26 cellular contexts compared by ENCODE assay signal in the genomic region with DNA sequence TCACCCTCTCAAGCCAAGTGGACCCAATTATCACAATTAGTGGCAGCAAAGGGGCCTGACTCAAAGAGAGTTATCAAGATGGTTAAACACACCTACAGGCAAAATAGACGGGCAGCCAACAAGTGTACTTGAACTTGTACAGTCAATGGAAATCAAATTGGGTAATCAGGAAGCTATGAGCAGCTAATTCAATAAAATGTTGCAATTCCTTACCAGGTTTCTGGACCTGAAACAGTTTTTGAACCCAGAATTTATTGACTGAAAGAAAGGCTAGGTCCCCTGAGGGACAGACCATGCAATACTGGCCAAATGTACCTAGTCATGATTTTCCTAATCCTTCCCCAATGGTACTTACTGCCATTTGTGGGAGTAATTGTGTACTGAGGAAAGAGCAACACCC.
"Had no signal": no experiment of that assay in that cellular context is flagged by ENCODE, and none has a peak within 500 bp of the region (broad histone marks: within the 10 kb centered on the region; RNA-seq: fewer than 3 reads in every experiment).

No MANE protein-coding gene starts in this region.

- H3K36me3 Mint-ChIP-seq: activated CD8-positive, alpha-beta memory T cell treated with anti-CD3 and anti-CD28 coated beads, Interleukin-2, amount 10 ng/mL, durations not matched to agents 7 days and 5 days; activated naive CD4-positive, alpha-beta T cell treated with anti-CD3 and anti-CD28 coated beads, Interleukin-2, amount 50 U/mL, for 24 hours had no signal

- ATAC-seq: activated CD8-positive, alpha-beta memory T cell treated with anti-CD3 and anti-CD28 coated beads, Interleukin-2, amount 10 ng/mL, durations not matched to agents 7 days and 5 days; T-helper 17 cell had no signal

- H3K4me1 ChIP-seq: Peyer's patch had no signal

- H3K4me3 ChIP-seq: Peyer's patch had no signal

- DNase-seq: activated B cell treated with CpG ODN at 0.5 μM for 24 hours; activated CD4-positive, alpha-beta T cell treated with anti-CD3 and anti-CD28 coated beads for 1 hour; activated CD4-positive, alpha-beta T cell treated with anti-CD3 and anti-CD28 coated beads, Interleukin-2, amount 10 ng/mL, durations not matched to agents 24 days and 14 days; activated CD4-positive, alpha-beta T cell treated with anti-CD3 and anti-CD28 coated beads, Interleukin-2, amount 50 U/mL, for 48 hours; activated CD8-positive, alpha-beta memory T cell treated with anti-CD3 and anti-CD28 coated beads, Interleukin-2, amount 10 ng/mL, durations not matched to agents 7 days and 5 days; activated effector memory CD4-positive, alpha-beta T cell treated with Interleukin-2 at 50 U/mL for 16 hours; activated naive CD4-positive, alpha-beta T cell; activated T-cell treated with anti-CD3 and anti-CD28 coated beads, Interleukin-2, amount 50 U/mL, for 24 hours; aorta; central memory CD4-positive, alpha-beta T cell; Kasumi-1; KBM-7; NCI-H1092; NCI-H146; NCI-H187 treated with DMSO at 0.1 percent for 48 hours; NCI-H345; NCI-H510A; NCI-H526 treated with DMSO at 0.1 percent for 48 hours; NCI-H82; Peyer's patch; SHP77 treated with DMSO at 0.1 percent for 48 hours; T-helper 17 cell; T1000 had no signal

- H3K27me3 ChIP-seq: Peyer's patch had no signal

- H3K27ac ChIP-seq: Peyer's patch, RWPE1 had no signal

- H3K36me3 ChIP-seq: Peyer's patch had no signal

- H3K4me3 Mint-ChIP-seq: activated B cell treated with CpG ODN at 0.5 μM for 24 hours; activated CD4-positive, alpha-beta T cell treated with anti-CD3 and anti-CD28 coated beads, Interleukin-2, amount 10 ng/mL, durations not matched to agents 24 days and 14 days; activated CD8-positive, alpha-beta memory T cell treated with anti-CD3 and anti-CD28 coated beads, Interleukin-2, amount 10 ng/mL, durations not matched to agents 7 days and 5 days; activated naive CD4-positive, alpha-beta T cell treated with anti-CD3 and anti-CD28 coated beads, Interleukin-2, amount 50 U/mL, for 24 hours; activated T-cell treated with anti-CD3 and anti-CD28 coated beads, Interleukin-2, amount 50 U/mL, for 24 hours; activated T-helper 1 cell treated with anti-CD3 and anti-CD28 coated beads, Interleukin-12 subunit alpha, Interleukin-12 subunit beta, Interleukin-2, Interleukin-4 antibody, amounts not matched to agents 30 ng/mL and 10 ng/mL and 1 ng/mL, durations not matched to agents 14 hours and 24 hours and 36 hours; T-helper 17 cell had no signal

- H3K4me1 Mint-ChIP-seq: activated CD8-positive, alpha-beta memory T cell treated with anti-CD3 and anti-CD28 coated beads, Interleukin-2, amount 10 ng/mL, durations not matched to agents 7 days and 5 days; activated naive CD4-positive, alpha-beta T cell treated with anti-CD3 and anti-CD28 coated beads, Interleukin-2, amount 50 U/mL, for 24 hours; T-helper 17 cell had no signal

- H3K27ac Mint-ChIP-seq: activated B cell treated with CpG ODN at 0.5 μM for 24 hours; activated CD4-positive, alpha-beta T cell treated with anti-CD3 and anti-CD28 coated beads, Interleukin-2, amount 10 ng/mL, durations not matched to agents 24 days and 14 days; activated CD8-positive, alpha-beta memory T cell treated with anti-CD3 and anti-CD28 coated beads, Interleukin-2, amount 10 ng/mL, durations not matched to agents 7 days and 5 days; activated naive CD4-positive, alpha-beta T cell treated with anti-CD3 and anti-CD28 coated beads, Interleukin-2, amount 50 U/mL, for 24 hours; activated T-cell treated with anti-CD3 and anti-CD28 coated beads, Interleukin-2, amount 50 U/mL, for 24 hours; activated T-helper 1 cell treated with anti-CD3 and anti-CD28 coated beads, Interleukin-12 subunit alpha, Interleukin-12 subunit beta, Interleukin-2, Interleukin-4 antibody, amounts not matched to agents 30 ng/mL and 10 ng/mL and 1 ng/mL, durations not matched to agents 14 hours and 24 hours and 36 hours; T-helper 17 cell had no signal

- H3K9me3 Mint-ChIP-seq: activated B cell treated with CpG ODN at 0.5 μM for 24 hours; activated CD4-positive, alpha-beta T cell treated with anti-CD3 and anti-CD28 coated beads, Interleukin-2, amount 10 ng/mL, durations not matched to agents 24 days and 14 days; activated naive CD4-positive, alpha-beta T cell treated with anti-CD3 and anti-CD28 coated beads, Interleukin-2, amount 50 U/mL, for 24 hours; activated T-cell treated with anti-CD3 and anti-CD28 coated beads, Interleukin-2, amount 50 U/mL, for 24 hours; activated T-helper 1 cell treated with anti-CD3 and anti-CD28 coated beads, Interleukin-12 subunit alpha, Interleukin-12 subunit beta, Interleukin-2, Interleukin-4 antibody, amounts not matched to agents 30 ng/mL and 10 ng/mL and 1 ng/mL, durations not matched to agents 14 hours and 24 hours and 36 hours had no signal

- H3K9me3 ChIP-seq: Peyer's patch had no signal

- H3K27me3 Mint-ChIP-seq: activated B cell treated with CpG ODN at 0.5 μM for 24 hours; activated CD8-positive, alpha-beta memory T cell treated with anti-CD3 and anti-CD28 coated beads, Interleukin-2, amount 10 ng/mL, durations not matched to agents 7 days and 5 days; activated naive CD4-positive, alpha-beta T cell treated with anti-CD3 and anti-CD28 coated beads, Interleukin-2, amount 50 U/mL, for 24 hours; T-helper 17 cell had no signal
